Comparison of ENCODE assay signal across 12 cellular contexts in genomic region chr10:73850863-73851461, GRCh38. TPM values are rescaled to one million over a fixed set of nuclear protein-coding genes. Genes with fewer than 3 reads are reported as not detected.
DNase-seq lines count a peak whose midpoint lies in the region; ATAC-seq and TF ChIP-seq lines count a peak whose summit lies in the region.
"Had no signal": no experiment of that assay in that cellular context is flagged by ENCODE, and none has a peak within 500 bp of the region (broad histone marks: within the 10 kb centered on the region; RNA-seq: fewer than 3 reads in every experiment).

No MANE protein-coding gene starts in this region.

- H3K9me3 Mint-ChIP-seq in IgD-negative memory B cell (no peaks in the 10 kb centered on the region), nephron (no peaks in the 10 kb centered on the region)
- H3K9me3 Mint-ChIP-seq in effector memory CD8-positive, alpha-beta T cell = no peaks in the 10 kb centered on the region
- H3K9me3 Mint-ChIP-seq: activated T-helper 17 cell treated with anti-CD3 and anti-CD28 coated beads, Interleukin-2, amount 50 U/mL, for 72 hours had no signal

- H3K27me3 ChIP-seq in A673 (replicated peaks; ENCODE audit: insufficient read depth, low read depth, low read length, poor library complexity) = no peaks in the 10 kb centered on the region

- POLR2A ChIA-PET in A673 (lab: Charles Lee; ENCODE audit: low non-redundant PET) = no interaction called here

- H3K27ac Mint-ChIP-seq in IgD-negative memory B cell = peak overlapping the region in 2 of 3 donors; percentile 39 to 78
- H3K27ac Mint-ChIP-seq in nephron = peak overlapping the region; percentile 54 to 83 (median 76)
- peak overlapping the region in 1 of 2 donors; percentile 32 for H3K27ac Mint-ChIP-seq in effector memory CD8-positive, alpha-beta T cell
- H3K27ac Mint-ChIP-seq: activated T-helper 17 cell treated with anti-CD3 and anti-CD28 coated beads, Interleukin-2, amount 50 U/mL, for 72 hours had no signal

- H3K9me3 ChIP-seq in A673 (ENCODE audit: low read depth, low read length, poor library complexity, severe bottlenecking) = no peaks in the 10 kb centered on the region

- no TSS peak for BruUV-seq in A673 (replicated peaks; lab: Mats Ljungman, UMichigan)

- intact Hi-C loops in A673 (cut with micrococcal nuclease; ENCODE audit: unreplicated experiment) = no loop called here

- H3K4me1 Mint-ChIP-seq in IgD-negative memory B cell (peaks cover 8 to 10% (median 9%) of the 10 kb centered on the region in 3 donors), nephron (peaks cover 14% of the 10 kb centered on the region)
- H3K4me1 Mint-ChIP-seq in effector memory CD8-positive, alpha-beta T cell (ENCODE audit: low read depth in 2 of 2) = peaks cover 28% of the 10 kb centered on the region in 2 donors

- H3K4me3 Mint-ChIP-seq in IgD-negative memory B cell (no peak overlapping the region), nephron (no peak overlapping the region)
- H3K4me3 Mint-ChIP-seq in effector memory CD8-positive, alpha-beta T cell = no peak overlapping the region
- H3K4me3 Mint-ChIP-seq: activated T-helper 17 cell treated with anti-CD3 and anti-CD28 coated beads, Interleukin-2, amount 50 U/mL, for 72 hours had no signal

- ATAC-seq in GM18909 (IDR thresholded peaks at IDR 0.05; ENCODE audit: poor library complexity, unreplicated experiment) = no peak
- no peak for ATAC-seq in effector memory CD8-positive, alpha-beta T cell (replicated peaks)
- ATAC-seq: activated T-helper 17 cell treated with anti-CD3 and anti-CD28 coated beads, Interleukin-2, amount 50 U/mL, for 72 hours had no signal

- DNase-seq in A673 (ENCODE audit: low spot score) (peak; percentile 52), fibroblast of mammary gland (ENCODE audit: low read depth) (peak; percentile 87), HPDE6-E6E7 (ENCODE audit: extremely low spot score) (no peak), DMS 273 treated with DMSO at 0.1 percent for 48 hours (lab: John Stamatoyannopoulos, UW) (no peak)
- no peak for DNase-seq in effector memory CD8-positive, alpha-beta T cell
- DNase-seq: C1 segment of cervical spinal cord, glutamatergic neuron, NCI-H1436 treated with DMSO at 0.1 percent for 48 hours had no signal

- peaks cover 26% of the 10 kb centered on the region for H3K36me3 ChIP-seq in A673 (ENCODE audit: insufficient read depth, low read length, poor library complexity, severe bottlenecking)

- no peak for TF ChIP-seq CTCF in A673 (conservative IDR thresholded peaks at IDR 0.05; ENCODE audit: low read depth, low read length)
- no peak for TF ChIP-seq CTCF in fibroblast of mammary gland (conservative IDR thresholded peaks at IDR 0.05; ENCODE audit: control insufficient read depth, insufficient read depth, low read depth, low read length)
- TF ChIP-seq CTCF in nephron (IDR thresholded peaks at IDR 0.05; ENCODE audit: unreplicated experiment in 3 of 3) = no peak

- peaks cover 6% of the 10 kb centered on the region for H3K4me1 ChIP-seq in A673 (ENCODE audit: insufficient read depth, low read length, poor library complexity, severe bottlenecking)

- H3K36me3 Mint-ChIP-seq in IgD-negative memory B cell (peaks cover 5% of the 10 kb centered on the region), nephron (ENCODE audit: low read depth) (peaks cover 39% of the 10 kb centered on the region)
- peaks cover 49% of the 10 kb centered on the region for H3K36me3 Mint-ChIP-seq in effector memory CD8-positive, alpha-beta T cell (ENCODE audit: insufficient read depth)

- CTCF ChIA-PET in A673 (lab: Charles Lee) = interaction anchor here (0.6 to 2.0 kb wide), 3 partner anchors 29 to 128 kb away, joined by 4 to 6 read pairs (median 5); no protein-coding TSS in a partner anchor

- peaks cover 2% of the 10 kb centered on the region for H3K27me3 Mint-ChIP-seq in IgD-negative memory B cell
- no peaks in the 10 kb centered on the region for H3K27me3 Mint-ChIP-seq in nephron (ENCODE audit: low read depth)
- no peaks in the 10 kb centered on the region for H3K27me3 Mint-ChIP-seq in effector memory CD8-positive, alpha-beta T cell
- H3K27me3 Mint-ChIP-seq: activated T-helper 17 cell treated with anti-CD3 and anti-CD28 coated beads, Interleukin-2, amount 50 U/mL, for 72 hours had no signal

- no peak overlapping the region for H3K27ac ChIP-seq in A673 (ENCODE audit: low read depth, low read length, poor library complexity, severe bottlenecking)

- H3K4me3 ChIP-seq in A673 (ENCODE audit: low read depth, low read length, poor library complexity, severe bottlenecking) = no peak overlapping the region
- no peak overlapping the region for H3K4me3 ChIP-seq in fibroblast of mammary gland (ENCODE audit: control insufficient read depth, low read depth, low read length)

RNA-seq across cellular contexts. Expression of gene CAMK2G, which starts 23.4 kb away (rescaled TPM):
- 32.7 and 40.3 TPM in 2 replicates for total RNA-seq in A673 (2021)
- polyA plus RNA-seq in IgD-negative memory B cell = 7.2 TPM

RNA-seq across cellular contexts. Expression of gene NDST2, which starts 39.6 kb away (rescaled TPM):
- total RNA-seq in A673 (2021) = 23.1 and 28.9 TPM in 2 replicates
- polyA plus RNA-seq in IgD-negative memory B cell = 21.4 TPM

RNA-seq across cellular contexts. Expression of gene PLAU, which starts 60.0 kb away (rescaled TPM):
- total RNA-seq in A673 (2021) = 6.9 and 8.3 TPM in 2 replicates
- not detected for polyA plus RNA-seq in IgD-negative memory B cell

Comparison
In these comparisons a context has a peak if more than half of its experiments do, and no peak if none do; other contexts are left out.
1. DNase-seq: peak in A673 (single experiment) and fibroblast of mammary gland (single experiment); none in HPDE6-E6E7 (single experiment), DMS 273 treated with DMSO at 0.1 percent for 48 hours (single experiment) and effector memory CD8-positive, alpha-beta T cell (0 of 3).